In the genomic region with DNA sequence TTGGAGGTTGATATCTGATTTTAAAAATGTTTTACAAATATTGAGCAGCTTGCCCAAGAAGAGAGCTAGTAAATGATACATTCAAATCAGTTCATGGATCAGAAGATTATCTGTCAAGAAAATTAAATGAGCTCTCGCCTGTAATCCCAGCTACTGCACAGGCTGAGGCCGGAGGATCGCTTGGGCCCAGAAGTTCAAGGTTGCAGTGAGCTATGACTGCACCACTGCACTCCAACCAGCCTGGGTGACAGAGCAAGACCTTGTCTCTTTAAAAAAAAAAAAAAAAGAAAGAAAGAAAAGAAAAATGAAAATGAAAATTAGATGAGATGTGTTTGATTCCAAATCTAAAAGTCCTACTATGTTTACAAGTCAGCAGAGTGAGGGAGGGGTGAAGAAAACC, we compare ENCODE assay signal across 9 cellular contexts. TPM values are rescaled to one million over a fixed set of nuclear protein-coding genes. Genes with fewer than 3 reads are reported as not detected.
DNase-seq lines count a peak whose midpoint lies in the region; ATAC-seq and TF ChIP-seq lines count a peak whose summit lies in the region.
"Had no signal": no experiment of that assay in that cellular context is flagged by ENCODE, and none has a peak within 500 bp of the region (broad histone marks: within the 10 kb centered on the region; RNA-seq: fewer than 3 reads in every experiment).

No MANE protein-coding gene starts in this region.

- CTCF ChIA-PET in activated CD8-positive, alpha-beta T cell treated with anti-CD3 and anti-CD28 coated beads, Interleukin-2, amount 10 ng/mL, durations not matched to agents 7 days and 5 days (lab: Charles Lee), result interaction anchor here (1.9 kb wide), 1 partner anchor 61 kb away, joined by 6 read pairs; no protein-coding TSS in a partner anchor

- H3K9me3 ChIP-seq in HUES48 (ENCODE audit: control insufficient read depth, insufficient read depth, low read length), result no peaks in the 10 kb centered on the region

- no peaks in the 10 kb centered on the region for H3K36me3 ChIP-seq in HUES48 (ENCODE audit: control insufficient read depth, insufficient read depth, low read length)

- H3K27ac ChIP-seq in HUES48 (ENCODE audit: low read depth, low read length) (no peak overlapping the region), foreskin keratinocyte (peak overlapping the region; percentile 95)

- peak overlapping the region; percentile 83 for H3K4me3 ChIP-seq in HUES48 (ENCODE audit: low read depth, low read length)

- H3K27me3 ChIP-seq in HUES48 (ENCODE audit: control insufficient read depth, insufficient read depth, low read length), result no peaks in the 10 kb centered on the region
- H3K27me3 ChIP-seq in foreskin keratinocyte, result no peaks in the 10 kb centered on the region

- no peaks in the 10 kb centered on the region for H3K36me3 Mint-ChIP-seq in activated CD8-positive, alpha-beta T cell treated with anti-CD3 and anti-CD28 coated beads, Interleukin-2, amount 10 ng/mL, durations not matched to agents 7 days and 5 days (ENCODE audit: low read depth)
- H3K36me3 Mint-ChIP-seq in stimulated activated memory B cell treated with anti-CD40 and anti-IgM and Interleukin-4, amounts not matched to agents 10 μg/mL and 1 μg/mL and 100 μg/mL, for 72 hours, result no peaks in the 10 kb centered on the region

- no peak for TF ChIP-seq CTCF in foreskin keratinocyte (conservative IDR thresholded peaks at IDR 0.05)

- H3K4me1 Mint-ChIP-seq in activated CD8-positive, alpha-beta T cell treated with anti-CD3 and anti-CD28 coated beads, Interleukin-2, amount 10 ng/mL, durations not matched to agents 7 days and 5 days (ENCODE audit: low read depth), result peaks cover 24% of the 10 kb centered on the region
- H3K4me1 Mint-ChIP-seq in stimulated activated memory B cell treated with anti-CD40 and anti-IgM and Interleukin-4, amounts not matched to agents 10 μg/mL and 1 μg/mL and 100 μg/mL, for 72 hours, result peaks cover 23% of the 10 kb centered on the region

- POLR2A ChIA-PET in activated CD8-positive, alpha-beta T cell treated with anti-CD3 and anti-CD28 coated beads, Interleukin-2, amount 10 ng/mL, durations not matched to agents 7 days and 5 days (lab: Charles Lee), result no interaction called here

- no peak for DNase-seq in activated CD8-positive, alpha-beta T cell treated with anti-CD3 and anti-CD28 coated beads, Interleukin-2, amount 10 ng/mL, durations not matched to agents 7 days and 5 days
- DNase-seq in foreskin keratinocyte (no peak), GDM1 (lab: John Stamatoyannopoulos, UW) (no peak), T-helper 9 cell (no peak)
- no peak for DNase-seq in stimulated activated CD4-positive, alpha-beta T cell treated with anti-CD3 and anti-CD28 coated beads, Interleukin-4, amount 100 ng/mL, for 1 hour
- DNase-seq: activated CD4-positive, alpha-beta T cell treated with anti-CD3 and anti-CD28 coated beads, Interleukin-2, amount 50 U/mL, for 48 hours; central memory CD4-positive, alpha-beta T cell had no signal

- H3K4me3 Mint-ChIP-seq in activated CD8-positive, alpha-beta T cell treated with anti-CD3 and anti-CD28 coated beads, Interleukin-2, amount 10 ng/mL, durations not matched to agents 7 days and 5 days, result peak overlapping the region; percentile 43
- H3K4me3 Mint-ChIP-seq in stimulated activated memory B cell treated with anti-CD40 and anti-IgM and Interleukin-4, amounts not matched to agents 10 μg/mL and 1 μg/mL and 100 μg/mL, for 72 hours, result peak overlapping the region; percentile 7

- no peak overlapping the region for H3K27ac Mint-ChIP-seq in activated CD8-positive, alpha-beta T cell treated with anti-CD3 and anti-CD28 coated beads, Interleukin-2, amount 10 ng/mL, durations not matched to agents 7 days and 5 days
- no peak overlapping the region for H3K27ac Mint-ChIP-seq in stimulated activated memory B cell treated with anti-CD40 and anti-IgM and Interleukin-4, amounts not matched to agents 10 μg/mL and 1 μg/mL and 100 μg/mL, for 72 hours

- H3K4me1 ChIP-seq in HUES48 (ENCODE audit: control insufficient read depth, insufficient read depth, low read length) (peaks cover 36% of the 10 kb centered on the region), foreskin keratinocyte (peaks cover 19% of the 10 kb centered on the region)

- H3K9ac ChIP-seq in HUES48 (ENCODE audit: low read depth, low read length), result no peak overlapping the region

- no peaks in the 10 kb centered on the region for H3K27me3 Mint-ChIP-seq in activated CD8-positive, alpha-beta T cell treated with anti-CD3 and anti-CD28 coated beads, Interleukin-2, amount 10 ng/mL, durations not matched to agents 7 days and 5 days (ENCODE audit: low read depth)
- H3K27me3 Mint-ChIP-seq in stimulated activated memory B cell treated with anti-CD40 and anti-IgM and Interleukin-4, amounts not matched to agents 10 μg/mL and 1 μg/mL and 100 μg/mL, for 72 hours, result peaks cover 19% of the 10 kb centered on the region

- ATAC-seq in activated CD8-positive, alpha-beta T cell treated with anti-CD3 and anti-CD28 coated beads, Interleukin-2, amount 10 ng/mL, durations not matched to agents 7 days and 5 days, result no peak
- ATAC-seq in foreskin keratinocyte, result no peak
- no peak for ATAC-seq in stimulated activated memory B cell treated with anti-CD40 and anti-IgM and Interleukin-4, amounts not matched to agents 10 μg/mL and 1 μg/mL and 100 μg/mL, for 72 hours

- H3K9me3 Mint-ChIP-seq in activated CD8-positive, alpha-beta T cell treated with anti-CD3 and anti-CD28 coated beads, Interleukin-2, amount 10 ng/mL, durations not matched to agents 7 days and 5 days (ENCODE audit: insufficient read depth), result no peaks in the 10 kb centered on the region
- no peaks in the 10 kb centered on the region for H3K9me3 Mint-ChIP-seq in stimulated activated memory B cell treated with anti-CD40 and anti-IgM and Interleukin-4, amounts not matched to agents 10 μg/mL and 1 μg/mL and 100 μg/mL, for 72 hours

RNA-seq across cellular contexts. Expression of a gene that starts 2.4 kb away (rescaled TPM):
- 10 to 100 TPM; 16.3 to 16.6 TPM for total RNA-seq in activated CD8-positive, alpha-beta T cell treated with anti-CD3 and anti-CD28 coated beads, Interleukin-2, amount 10 ng/mL, durations not matched to agents 7 days and 5 days
- 42.4 and 45.3 TPM in 2 replicates for total RNA-seq in foreskin keratinocyte
- polyA plus RNA-seq in foreskin keratinocyte, result 12.7 and 18.1 TPM in 2 replicates

RNA-seq across cellular contexts. Expression of a gene that starts 46.2 kb away (rescaled TPM):
- not detected for total RNA-seq in activated CD8-positive, alpha-beta T cell treated with anti-CD3 and anti-CD28 coated beads, Interleukin-2, amount 10 ng/mL, durations not matched to agents 7 days and 5 days
- total RNA-seq in foreskin keratinocyte, result 0.17 and 0.25 TPM in 2 replicates
- polyA plus RNA-seq in foreskin keratinocyte, result 0.11 and 0.19 TPM in 2 replicates
